In the genomic region with DNA sequence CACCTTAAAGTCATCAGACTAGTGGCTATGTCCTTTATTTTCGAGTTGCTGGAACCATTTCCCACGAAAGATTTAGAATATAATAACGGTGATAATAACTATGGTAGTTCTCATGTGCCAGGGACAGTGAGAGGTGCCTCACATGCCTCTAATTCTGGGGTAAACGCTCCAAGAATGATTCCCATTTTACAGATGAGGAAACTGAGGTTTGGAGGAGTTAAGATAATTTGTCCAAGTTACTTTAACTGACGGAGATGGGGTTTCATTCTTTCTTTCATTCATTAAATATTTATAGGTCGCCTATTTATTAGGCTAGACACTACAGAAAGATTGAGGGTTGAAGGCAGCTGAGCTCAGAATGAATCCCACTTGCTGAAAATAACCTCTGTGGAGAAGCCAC, we compare ENCODE assay signal across 14 cellular contexts. TPM values are rescaled to one million over a fixed set of nuclear protein-coding genes. Genes with fewer than 3 reads are reported as not detected.
DNase-seq lines count a peak whose midpoint lies in the region; ATAC-seq, FAIRE-seq and TF ChIP-seq lines count a peak whose summit lies in the region.
"Had no signal": no experiment of that assay in that cellular context is flagged by ENCODE, and none has a peak within 500 bp of the region (broad histone marks: within the 10 kb centered on the region; RNA-seq: fewer than 3 reads in every experiment).

No MANE protein-coding gene starts in this region.

- intact Hi-C loops in HepG2 (cut with micrococcal nuclease; ENCODE audit: unreplicated experiment), result no loop called here
- intact Hi-C loops in right lobe of liver (cut with DNase I), result no loop called here

- H3K9me3 ChIP-seq in HepG2 (ENCODE audit: low read length) (no peaks in the 10 kb centered on the region), right lobe of liver (no peaks in the 10 kb centered on the region), SK-N-MC (ENCODE audit: low read depth, low read length) (no peaks in the 10 kb centered on the region), SK-N-SH (no peaks in the 10 kb centered on the region)
- no peaks in the 10 kb centered on the region for H3K9me3 ChIP-seq in effector memory CD4-positive, alpha-beta T cell (ENCODE audit: control insufficient read depth, low read length)
- H3K9me3 ChIP-seq: SJCRH30, vagina had no signal

- H3K4me3 ChIP-seq in HepG2 (replicated peaks in 1 of 3; ENCODE audit: insufficient read depth in 1 of 3, low read depth in 2 of 3, low read length in 3 of 3), result peak overlapping the region in 2 of 3 experiments; percentile 38 to 46; a peak in 3 of 6 replicates
- no peak overlapping the region for H3K4me3 ChIP-seq in right lobe of liver
- peak overlapping the region; percentile 54 for H3K4me3 ChIP-seq in SK-N-MC
- peak overlapping the region; percentile 5 for H3K4me3 ChIP-seq in effector memory CD4-positive, alpha-beta T cell (ENCODE audit: insufficient read depth, low read depth, low read length, poor library complexity, severe bottlenecking)
- H3K4me3 ChIP-seq in SK-N-SH (ENCODE audit: low read depth in 2 of 2, low read length in 1 of 2), result no peak overlapping the region
- H3K4me3 ChIP-seq: SJCRH30, vagina had no signal

- 43% methylated on average over 6 of the region's 6 CpGs for WGBS in HepG2 (ENCODE audit: low lambda C conversion rate)
- WGBS in right lobe of liver (ENCODE audit: insufficient coverage, low coverage, low lambda C conversion rate, missing lambda C conversion rate), result 86% methylated on average over 6 of the region's 6 CpGs
- WGBS in SK-N-SH (ENCODE audit: low lambda C conversion rate), result 71% methylated on average over 6 of the region's 6 CpGs

- H2AFZ ChIP-seq in HepG2 (ENCODE audit: low read length) (peak overlapping the region; percentile 81), SK-N-SH (ENCODE audit: low read depth) (no peak overlapping the region)

- no peaks in the 10 kb centered on the region for H3K36me3 ChIP-seq in HepG2 (replicated peaks in 1 of 2; ENCODE audit: control insufficient read depth in 1 of 2, insufficient read depth in 2 of 2, low read length in 2 of 2)
- H3K36me3 ChIP-seq in right lobe of liver, result no peaks in the 10 kb centered on the region
- no peaks in the 10 kb centered on the region for H3K36me3 ChIP-seq in SK-N-MC (ENCODE audit: insufficient read depth, low read length)
- H3K36me3 ChIP-seq in effector memory CD4-positive, alpha-beta T cell (ENCODE audit: control insufficient read depth, insufficient read depth, low read length), result no peaks in the 10 kb centered on the region
- no peaks in the 10 kb centered on the region for H3K36me3 ChIP-seq in SK-N-SH (replicated peaks in 1 of 2; ENCODE audit: control insufficient read depth in 1 of 2, insufficient read depth in 2 of 2, low read length in 1 of 2)
- H3K36me3 ChIP-seq: SJCRH30, vagina had no signal

- H3K4me2 ChIP-seq in HepG2 (ENCODE audit: low read depth, low read length) (peak overlapping the region; percentile 75), SK-N-SH (no peak overlapping the region)

- no TSS peak for BruUV-seq in HepG2 (replicated peaks; lab: Mats Ljungman, UMichigan)

- DNase-seq in HepG2 (ENCODE audit: low spot score) (no peak), right lobe of liver (no peak), SK-N-MC (ENCODE audit: low read depth, low spot score) (no peak), inferior parietal cortex (ENCODE audit: extremely low spot score) (no peak), SK-N-SH (no peak), NCI-H748 (lab: John Stamatoyannopoulos, UW; ENCODE audit: unreplicated experiment) (no peak)
- DNase-seq in effector memory CD4-positive, alpha-beta T cell, result no peak
- DNase-seq: NCI-H1436 treated with DMSO at 0.1 percent for 48 hours, NCI-H345, nephron progenitor cell, SJCRH30 had no signal

- TF ChIP-seq RAD21 in HepG2 (CRISPR knock-in tag; IDR thresholded peaks at IDR 0.05) (no peak), SK-N-SH (IDR thresholded peaks at IDR 0.05; ENCODE audit: low read length) (no peak)

- no peak for FAIRE-seq in HepG2 (lab: Jason Lieb, UNC)
- FAIRE-seq: islet of Langerhans had no signal

- no peak overlapping the region for H3K27ac ChIP-seq in HepG2 (ENCODE audit: extremely low read length, insufficient read depth, low read length)
- no peak overlapping the region for H3K27ac ChIP-seq in right lobe of liver
- peak overlapping the region; percentile 92 for H3K27ac ChIP-seq in SK-N-MC
- H3K27ac ChIP-seq in effector memory CD4-positive, alpha-beta T cell (ENCODE audit: insufficient read depth, low read length, poor library complexity, severe bottlenecking), result peak overlapping the region; percentile 67
- H3K27ac ChIP-seq in SK-N-SH (ENCODE audit: low read depth in 2 of 2, low read length in 1 of 2), result no peak overlapping the region
- H3K27ac ChIP-seq: SJCRH30, vagina had no signal

- peak overlapping the region; percentile 39; the same call in 1 of the 2 replicates for H3K9ac ChIP-seq in HepG2 (ENCODE audit: insufficient read depth, low read depth, low read length)
- H3K9ac ChIP-seq in SK-N-MC (ENCODE audit: insufficient read length), result no peak overlapping the region
- H3K9ac ChIP-seq in SK-N-SH, result no peak overlapping the region

- H4K20me1 ChIP-seq in HepG2 (ENCODE audit: insufficient read depth, low read length) (no peaks in the 10 kb centered on the region), SK-N-SH (ENCODE audit: insufficient read depth) (no peaks in the 10 kb centered on the region)

- no peaks in the 10 kb centered on the region for H3F3A ChIP-seq in SK-N-SH (replicated peaks; ENCODE audit: insufficient read depth)

- CTCF ChIA-PET in HepG2 (lab: Yijun Ruan, JAX; ENCODE audit: low intra/inter-chr PET ratio, low total read pairs) (no interaction called here), SK-N-SH (lab: Yijun Ruan, JAX) (no interaction called here)

- TF ChIP-seq EP300 in HepG2 (IDR thresholded peaks at IDR 0.05; ENCODE audit: low read depth in 2 of 2, low read length in 2 of 2) (no peak), HepG2 (CRISPR knock-in tag; IDR thresholded peaks at IDR 0.05; ENCODE audit: borderline replicate concordance) (no peak), SK-N-SH (IDR thresholded peaks at IDR 0.05; ENCODE audit: borderline replicate concordance in 1 of 2, low read depth in 1 of 2, low read length in 1 of 2) (no peak)

- TF ChIP-seq CTCF in HepG2 (CRISPR knock-in tag; IDR thresholded peaks at IDR 0.05), result no peak
- TF ChIP-seq CTCF in right lobe of liver (IDR thresholded peaks at IDR 0.05), result no peak
- TF ChIP-seq CTCF in SK-N-SH (IDR thresholded peaks at IDR 0.05), result no peak

- H3K9me2 ChIP-seq in SK-N-SH, result no peaks in the 10 kb centered on the region

- in situ Hi-C loops in HepG2 (cut with HindIII; ENCODE audit: extremely low pct_ligation_motif_present, low pct_unique_long_range_greater_than_20kb), result no loop called here

- no peaks in the 10 kb centered on the region for H3K79me2 ChIP-seq in HepG2 (ENCODE audit: insufficient read depth, low read length)
- no peaks in the 10 kb centered on the region for H3K79me2 ChIP-seq in SK-N-SH (ENCODE audit: insufficient read depth)

- H3K4me1 ChIP-seq in HepG2 (ENCODE audit: insufficient read depth, low read length), result peaks cover 42% of the 10 kb centered on the region
- H3K4me1 ChIP-seq in right lobe of liver, result peaks cover 0 to 38% (median 10%) of the 10 kb centered on the region in 4 donors
- peaks cover 51% of the 10 kb centered on the region for H3K4me1 ChIP-seq in effector memory CD4-positive, alpha-beta T cell (ENCODE audit: control insufficient read depth, insufficient read depth, low read length, poor library complexity, severe bottlenecking)
- no peaks in the 10 kb centered on the region; a peak in 1 of 4 replicates for H3K4me1 ChIP-seq in SK-N-SH (ENCODE audit: control insufficient read depth in 1 of 2, insufficient read depth in 2 of 2, low read depth in 1 of 2, low read length in 1 of 2)

- POLR2A ChIA-PET in HepG2 (lab: Yijun Ruan, JAX) (interaction anchor here (0.9 kb wide), 1 partner anchor 11 kb away, joined by 4 read pairs; no protein-coding TSS in a partner anchor), SK-N-SH (lab: Yijun Ruan, JAX) (no interaction called here)

- no peak for TF ChIP-seq POLR2A in HepG2 (IDR thresholded peaks at IDR 0.05; ENCODE audit: insufficient read depth in 1 of 2, low read depth in 2 of 2, low read length in 2 of 2)
- TF ChIP-seq POLR2A in right lobe of liver (IDR thresholded peaks at IDR 0.05), result no peak

- H3K27me3 ChIP-seq in HepG2 (ENCODE audit: control insufficient read depth in 1 of 2, insufficient read depth in 2 of 2, low read length in 2 of 2) (peaks cover 0 to 13% of the 10 kb centered on the region in 2 experiments; a peak in 4 of 5 replicates), right lobe of liver (no peaks in the 10 kb centered on the region), SK-N-SH (ENCODE audit: insufficient read depth) (no peaks in the 10 kb centered on the region)
- no peaks in the 10 kb centered on the region for H3K27me3 ChIP-seq in effector memory CD4-positive, alpha-beta T cell (replicated peaks; ENCODE audit: control insufficient read depth, insufficient read depth, low read length, poor library complexity, severe bottlenecking)
- H3K27me3 ChIP-seq: SJCRH30, vagina had no signal

- ATAC-seq in HepG2, result no peak
- no peak for ATAC-seq in right lobe of liver
- ATAC-seq in HG02623 (IDR thresholded peaks at IDR 0.05; ENCODE audit: unreplicated experiment), result no peak

RNA-seq across cellular contexts. Expression of gene FOS, which starts 30.7 kb away (rescaled TPM):
- total RNA-seq in HepG2 (2016; rRNA removed; fragmentation: Illumina TruSeq; extraction: Trizol) (4.3 and 24.2 TPM in 2 replicates), right lobe of liver (100 to 1,000 TPM in 1 of 6 experiments, 10 to 100 TPM in 4, 1 to 10 TPM in 1; 9.9 to 151 (median 49.5) TPM)
- total RNA-seq in HepG2 (2016; cell fraction: cytosol; rRNA removed; fragmentation: Illumina TruSeq; extraction: Trizol; ENCODE audit: low read depth), result 2.5 and 3.0 TPM in 2 replicates
- 3.4 and 28.3 TPM in 2 replicates for total RNA-seq in HepG2 (2016; cell fraction: insoluble cytoplasmic fraction; rRNA removed; fragmentation: Illumina TruSeq; extraction: Trizol)
- total RNA-seq in HepG2 (2016; cell fraction: membrane; rRNA removed; fragmentation: Illumina TruSeq; extraction: Trizol), result 2.8 and 4.2 TPM in 2 replicates
- 64.4 and 68.6 TPM in 2 replicates for total RNA-seq in HepG2 (2016; cell fraction: nucleus; rRNA removed; fragmentation: Illumina TruSeq; extraction: Trizol)
- polyA plus RNA-seq in HepG2 (2011; rRNA removed) (15.9 and 26.2 TPM in 2 replicates), SK-N-SH (2012; rRNA removed) (285 and 309 TPM in 2 replicates)
- polyA plus RNA-seq in HepG2 (2011; cell fraction: cytosol; rRNA removed), result 8.8 and 9.0 TPM in 2 replicates
- polyA plus RNA-seq in HepG2 (2011; cell fraction: nucleus; rRNA removed), result 83.8 and 92.0 TPM in 2 replicates
- 4.3 and 4.8 TPM in 2 replicates for polyA plus RNA-seq in HepG2 (2012)
- 1.2 and 1.8 TPM in 2 replicates for polyA plus RNA-seq in HepG2 (2016; cell fraction: cytosol; fragmentation: Illumina TruSeq; extraction: Trizol; ENCODE audit: low read depth)
- 5.5 and 10.0 TPM in 2 replicates for polyA plus RNA-seq in HepG2 (2016; cell fraction: insoluble cytoplasmic fraction; fragmentation: Illumina TruSeq; extraction: Trizol; ENCODE audit: low read depth)
- polyA plus RNA-seq in HepG2 (2016; cell fraction: membrane; fragmentation: Illumina TruSeq; extraction: Trizol; ENCODE audit: low read depth), result 2.1 and 3.4 TPM in 2 replicates
- 101 and 123 TPM in 2 replicates for polyA plus RNA-seq in HepG2 (2016; cell fraction: nucleus; fragmentation: Illumina TruSeq; extraction: Trizol; ENCODE audit: insufficient read depth, low read depth)
- polyA minus RNA-seq in HepG2 (2011; rRNA and poly(A)+ RNA removed; ENCODE audit: low replicate concordance), result 58.4 and 70.4 TPM in 2 replicates
- polyA minus RNA-seq in HepG2 (2011; cell fraction: cytosol; rRNA and poly(A)+ RNA removed), result 11.7 and 16.7 TPM in 2 replicates
- 128 and 149 TPM in 2 replicates for polyA minus RNA-seq in HepG2 (2011; cell fraction: nucleus; rRNA and poly(A)+ RNA removed)
- polyA plus RNA-seq in SK-N-SH (2012; cell fraction: cytosol; rRNA removed), result 143 and 157 TPM in 2 replicates
- polyA plus RNA-seq in SK-N-SH (2012; cell fraction: nucleus; rRNA removed), result 1,026 and 1,160 TPM in 2 replicates

Comparison
In these comparisons a context has a peak if more than half of its experiments do, and no peak if none do; other contexts are left out.
1. H3K4me3 ChIP-seq: peak in HepG2 (2 of 3), SK-N-MC (single experiment) and effector memory CD4-positive, alpha-beta T cell (single experiment); none in right lobe of liver (0 of 3) and SK-N-SH (0 of 2).
2. H3K27ac ChIP-seq: peak in SK-N-MC (single experiment) and effector memory CD4-positive, alpha-beta T cell (single experiment); none in HepG2 (single experiment), right lobe of liver (0 of 3) and SK-N-SH (0 of 2).